24 cellular contexts compared by ENCODE assay signal in genomic region chr11:70535191-70535971, GRCh38.
DNase-seq lines count a peak whose midpoint lies in the region; ATAC-seq, FAIRE-seq and TF ChIP-seq lines count a peak whose summit lies in the region.
"Had no signal": no experiment of that assay in that cellular context is flagged by ENCODE, and none has a peak within 500 bp of the region (broad histone marks: within the 10 kb centered on the region; RNA-seq: fewer than 3 reads in every experiment).

No MANE protein-coding gene starts in this region.

- peak overlapping the region; percentile 23 for H3K4me3 Mint-ChIP-seq in endothelial cell (ENCODE audit: unreplicated experiment)
- H3K4me3 Mint-ChIP-seq: CD4-positive, alpha-beta T cell; IgD-negative memory B cell had no signal

- no peak overlapping the region for H3K4me2 ChIP-seq in osteoblast (ENCODE audit: insufficient read depth, low read length)

- H3K4me1 ChIP-seq in right atrium auricular region (no peaks in the 10 kb centered on the region), osteoblast (ENCODE audit: insufficient read depth, low read length) (no peaks in the 10 kb centered on the region)
- H3K4me1 ChIP-seq: Caco-2 had no signal

- H3K27ac ChIP-seq in right atrium auricular region (no peak overlapping the region), osteoblast (ENCODE audit: low read depth, low read length) (no peak overlapping the region)
- H3K27ac ChIP-seq: HL-60 had no signal

- no peak overlapping the region for H2AFZ ChIP-seq in osteoblast (ENCODE audit: low read length)

- H3K4me3 ChIP-seq in right atrium auricular region (no peak overlapping the region), osteoblast (ENCODE audit: insufficient read depth, low read length) (no peak overlapping the region)

- peak overlapping the region; percentile 20 for H3K27ac Mint-ChIP-seq in endothelial cell (ENCODE audit: unreplicated experiment)
- H3K27ac Mint-ChIP-seq: CD4-positive, alpha-beta T cell; IgD-negative memory B cell had no signal

- no peaks in the 10 kb centered on the region for H3K79me2 ChIP-seq in osteoblast (ENCODE audit: insufficient read depth, low read length)

- H3K9me3 ChIP-seq in right atrium auricular region, result no peaks in the 10 kb centered on the region
- no peaks in the 10 kb centered on the region for H3K9me3 ChIP-seq in osteoblast (ENCODE audit: low read depth, low read length)
- H3K9me3 ChIP-seq: BE2C, Caco-2 had no signal

- TF ChIP-seq CTCF in right atrium auricular region (IDR thresholded peaks at IDR 0.05) (no peak), endothelial cell (IDR thresholded peaks at IDR 0.05; ENCODE audit: unreplicated experiment) (no peak), osteoblast (IDR thresholded peaks at IDR 0.05; ENCODE audit: extremely low read depth, low read depth, low read length) (no peak)

- H3K27me3 Mint-ChIP-seq in endothelial cell (ENCODE audit: unreplicated experiment), result peaks cover 3% of the 10 kb centered on the region
- H3K27me3 Mint-ChIP-seq: CD4-positive, alpha-beta T cell had no signal

- FAIRE-seq in HTR-8/SVneo (lab: Jason Lieb, UNC), result peak; percentile 38
- FAIRE-seq: A204.1, G401.6, RCC 7860 had no signal

- H4K20me1 ChIP-seq in osteoblast (ENCODE audit: insufficient read depth, low read length), result no peaks in the 10 kb centered on the region

- H3K9me3 Mint-ChIP-seq in endothelial cell (ENCODE audit: unreplicated experiment), result no peaks in the 10 kb centered on the region
- H3K9me3 Mint-ChIP-seq: CD4-positive, alpha-beta T cell had no signal

- H3K36me3 ChIP-seq in right atrium auricular region (no peaks in the 10 kb centered on the region), osteoblast (ENCODE audit: insufficient read depth, low read length) (no peaks in the 10 kb centered on the region)
- H3K36me3 ChIP-seq: BE2C had no signal

- peaks cover 2% of the 10 kb centered on the region for H3K4me1 Mint-ChIP-seq in endothelial cell (ENCODE audit: unreplicated experiment)

- H3K27me3 ChIP-seq in right atrium auricular region, result no peaks in the 10 kb centered on the region
- no peaks in the 10 kb centered on the region for H3K27me3 ChIP-seq in osteoblast (ENCODE audit: insufficient read depth, low read length)
- H3K27me3 ChIP-seq: BE2C had no signal

- H3K36me3 Mint-ChIP-seq in endothelial cell (ENCODE audit: low read depth, unreplicated experiment), result peaks cover 8% of the 10 kb centered on the region
- H3K36me3 Mint-ChIP-seq: IgD-negative memory B cell had no signal

- peak; percentile 43 for DNase-seq in Right ventricle myocardium inferior (ENCODE audit: missing footprints)
- DNase-seq in right atrium auricular region (ENCODE audit: low spot score), result no peak
- no peak for DNase-seq in HTR-8/SVneo (ENCODE audit: insufficient read length, low spot score)
- DNase-seq in endothelial cell (ENCODE audit: low spot score), result no peak
- DNase-seq in osteoblast (ENCODE audit: insufficient read length, low spot score, missing footprints), result peak; percentile 59
- no peak for DNase-seq in stimulated activated CD4-positive, alpha-beta T cell treated with anti-CD3 and anti-CD28 coated beads, Interleukin-4, amount 100 ng/mL, for 24 hours
- no peak for DNase-seq in NCI-H446 treated with DMSO at 0.1 percent for 48 hours (lab: John Stamatoyannopoulos, UW)
- DNase-seq: BE2C; CD4-positive, alpha-beta T cell; HCEC 1CT; Karpas-422; NCI-H146; NCI-H2029 treated with DMSO at 0.1 percent for 48 hours; NCI-H2171 treated with DMSO at 0.1 percent for 48 hours; NCI-H446; NCI-H69; SHP77 treated with DMSO at 0.1 percent for 48 hours had no signal

- no peak for ATAC-seq in Right ventricle myocardium inferior
- no peak for ATAC-seq in GM18517 (IDR thresholded peaks at IDR 0.05; ENCODE audit: unreplicated experiment)

- intact Hi-C loops in Right ventricle myocardium inferior (cut with DNase I), result no loop called here

Comparison
In these comparisons a context has a peak if more than half of its experiments do, and no peak if none do; other contexts are left out.
1. DNase-seq: peak in Right ventricle myocardium inferior (single experiment) and osteoblast (single experiment); none in right atrium auricular region (single experiment), HTR-8/SVneo (single experiment), endothelial cell (single experiment), stimulated activated CD4-positive, alpha-beta T cell treated with anti-CD3 and anti-CD28 coated beads, Interleukin-4, amount 100 ng/mL, for 24 hours (single experiment) and NCI-H446 treated with DMSO at 0.1 percent for 48 hours (single experiment).